In the genomic region with DNA sequence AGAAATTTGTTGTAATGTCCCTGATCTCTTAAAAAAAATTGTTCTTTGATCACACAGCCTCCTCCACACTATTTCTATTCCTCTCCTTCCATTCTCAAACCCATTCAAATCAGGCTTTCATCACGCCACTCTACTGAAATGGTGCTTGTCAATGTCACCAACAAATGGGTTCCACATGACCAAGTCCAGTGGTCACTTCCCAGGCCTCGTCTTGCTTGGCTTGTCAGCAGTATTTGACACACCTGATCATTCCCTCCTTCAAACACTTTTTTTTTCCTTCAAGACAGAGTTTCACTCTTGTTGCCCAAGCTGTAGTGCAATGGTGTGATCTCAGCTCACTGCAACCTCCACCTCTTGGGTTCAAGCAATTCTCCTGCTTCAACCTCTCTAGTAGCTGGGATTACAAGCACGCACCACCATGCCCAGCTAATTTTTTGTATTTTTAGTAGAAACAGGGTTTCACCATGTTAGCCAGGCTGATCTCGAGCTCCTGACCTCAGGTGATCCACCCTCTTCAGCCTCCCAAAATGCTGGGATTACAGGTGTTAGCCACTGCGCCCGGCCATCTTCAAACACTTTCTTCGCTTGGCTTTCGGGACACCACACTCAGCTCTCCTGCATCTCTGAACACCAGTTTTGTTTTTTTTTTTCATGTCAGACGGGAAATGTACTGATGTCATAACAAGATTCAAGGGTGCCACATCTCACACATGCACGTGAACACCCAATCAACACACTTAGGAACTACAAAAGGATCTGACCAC, we compare ENCODE assay signal across 1 cellular context.
TF ChIP-seq lines count a peak whose summit lies in the region.

No MANE protein-coding gene starts in this region.

TF ChIP-seq in K562, 482 proteins besides CTCF, POLR2A, EP300 and RAD21:
- TF ChIP-seq E2F3 (CRISPR knock-in tag; IDR thresholded peaks at IDR 0.05) (no peak), POLR2AphosphoS2 (IDR thresholded peaks at IDR 0.05; ENCODE audit: low read length) (peak; percentile 56; the same call in 1 of the 2 replicates)
TF ChIP-seq in K562: peak in this region for 1.
